In genomic region chr1:27395441-27396195, GRCh38 we compare ENCODE assay signal across 9 cellular contexts. TPM values are rescaled to one million over a fixed set of nuclear protein-coding genes. Genes with fewer than 3 reads are reported as not detected.
DNase-seq lines count a peak whose midpoint lies in the region; ATAC-seq lines count a peak whose summit lies in the region.
"Had no signal": no experiment of that assay in that cellular context is flagged by ENCODE, and none has a peak within 500 bp of the region (broad histone marks: within the 10 kb centered on the region; RNA-seq: fewer than 3 reads in every experiment).

No MANE protein-coding gene starts in this region.

- POLR2A ChIA-PET in naive thymus-derived CD8-positive, alpha-beta T cell (lab: Charles Lee), result interaction anchor here (0.6 to 6.3 kb wide), 6 partner anchors 9 to 267 kb away, joined by 3 to 65 read pairs (median 4); no protein-coding TSS in a partner anchor

- peaks cover 17 to 35% (median 21%) of the 10 kb centered on the region in 4 donors for H3K4me1 Mint-ChIP-seq in naive thymus-derived CD8-positive, alpha-beta T cell
- H3K4me1 Mint-ChIP-seq in stimulated activated memory B cell treated with anti-CD40 and anti-IgM and Interleukin-4, amounts not matched to agents 10 μg/mL and 1 μg/mL and 100 μg/mL, for 72 hours, result peaks cover 31% of the 10 kb centered on the region

- H3K27ac Mint-ChIP-seq in naive thymus-derived CD8-positive, alpha-beta T cell, result peak overlapping the region in 6 of 10 donors; percentile 37 to 80 (median 55)
- no peak overlapping the region for H3K27ac Mint-ChIP-seq in stimulated activated memory B cell treated with anti-CD40 and anti-IgM and Interleukin-4, amounts not matched to agents 10 μg/mL and 1 μg/mL and 100 μg/mL, for 72 hours

- no peaks in the 10 kb centered on the region for H3K36me3 Mint-ChIP-seq in naive thymus-derived CD8-positive, alpha-beta T cell
- H3K36me3 Mint-ChIP-seq in stimulated activated memory B cell treated with anti-CD40 and anti-IgM and Interleukin-4, amounts not matched to agents 10 μg/mL and 1 μg/mL and 100 μg/mL, for 72 hours, result no peaks in the 10 kb centered on the region

- H3K4me3 Mint-ChIP-seq in naive thymus-derived CD8-positive, alpha-beta T cell, result peak overlapping the region in 4 of 10 donors; percentile 2 to 52 (median 32)
- H3K4me3 Mint-ChIP-seq in stimulated activated memory B cell treated with anti-CD40 and anti-IgM and Interleukin-4, amounts not matched to agents 10 μg/mL and 1 μg/mL and 100 μg/mL, for 72 hours, result no peak overlapping the region

- peaks cover 0 to 3% (median 0%) of the 10 kb centered on the region in 5 donors for H3K27me3 Mint-ChIP-seq in naive thymus-derived CD8-positive, alpha-beta T cell
- no peaks in the 10 kb centered on the region for H3K27me3 Mint-ChIP-seq in stimulated activated memory B cell treated with anti-CD40 and anti-IgM and Interleukin-4, amounts not matched to agents 10 μg/mL and 1 μg/mL and 100 μg/mL, for 72 hours

- no peaks in the 10 kb centered on the region for H3K9me3 Mint-ChIP-seq in naive thymus-derived CD8-positive, alpha-beta T cell
- H3K9me3 Mint-ChIP-seq in stimulated activated memory B cell treated with anti-CD40 and anti-IgM and Interleukin-4, amounts not matched to agents 10 μg/mL and 1 μg/mL and 100 μg/mL, for 72 hours, result no peaks in the 10 kb centered on the region

- DNase-seq in D341Med (ENCODE audit: low spot score) (peak; percentile 87), NOMO-1 treated with dmso at 0.1 percent for 144 hours (lab: John Stamatoyannopoulos, UW; ENCODE audit: unreplicated experiment) (peak; percentile 53), epidermal melanocyte (ENCODE audit: insufficient read length, low spot score) (peak; percentile 56)
- peak; percentile 80 for DNase-seq in activated CD8-positive, alpha-beta memory T cell treated with anti-CD3 and anti-CD28 coated beads, Interleukin-2, amount 50 U/mL, for 4 hours
- DNase-seq in naive thymus-derived CD8-positive, alpha-beta T cell, result peak; percentile 70 to 87 (median 82)

- ATAC-seq in HG03378 (IDR thresholded peaks at IDR 0.05; ENCODE audit: unreplicated experiment) (peak; percentile 39), HG03159 (IDR thresholded peaks at IDR 0.05; ENCODE audit: unreplicated experiment) (no peak)
- ATAC-seq in naive thymus-derived CD8-positive, alpha-beta T cell, result peak; percentile 40 to 50
- peak; percentile 65 for ATAC-seq in stimulated activated memory B cell treated with anti-CD40 and anti-IgM and Interleukin-4, amounts not matched to agents 10 μg/mL and 1 μg/mL and 100 μg/mL, for 72 hours

RNA-seq across cellular contexts. Expression of gene GPR3, which starts 3.2 kb away (rescaled TPM):
- not detected for total RNA-seq in naive thymus-derived CD8-positive, alpha-beta T cell
- under 1 TPM in 2 of 3 donors, not detected in 1; 0.10 to 0.28 TPM for polyA plus RNA-seq in naive thymus-derived CD8-positive, alpha-beta T cell

RNA-seq across cellular contexts. Expression of gene CD164L2, which starts 12.5 kb away (rescaled TPM):
- not detected for total RNA-seq in naive thymus-derived CD8-positive, alpha-beta T cell
- polyA plus RNA-seq in naive thymus-derived CD8-positive, alpha-beta T cell, result under 1 TPM in 1 of 3 donors, not detected in 2; 0.17 TPM
- total RNA-seq: T-helper 2 cell treated with Interferon-gamma antibody and Interleukin-4, amounts not matched to agents 100 ng/mL and 5 ng/mL, for 36 hours had no signal

RNA-seq across cellular contexts. Expression of gene FCN3, which starts 21.0 kb away (rescaled TPM):
- total RNA-seq in naive thymus-derived CD8-positive, alpha-beta T cell, result not detected
- polyA plus RNA-seq in naive thymus-derived CD8-positive, alpha-beta T cell, result not detected
- total RNA-seq: T-helper 2 cell treated with Interferon-gamma antibody and Interleukin-4, amounts not matched to agents 100 ng/mL and 5 ng/mL, for 36 hours had no signal

RNA-seq across cellular contexts. Expression of gene MAP3K6, which starts 28.9 kb away (rescaled TPM):
- total RNA-seq in naive thymus-derived CD8-positive, alpha-beta T cell, result 10 to 100 TPM; 10.1 to 11.6 TPM
- polyA plus RNA-seq in naive thymus-derived CD8-positive, alpha-beta T cell, result 1 to 10 TPM; 1.7 to 6.0 (median 3.0) TPM

RNA-seq across cellular contexts. Expression of gene SYTL1, which starts 53.8 kb away (rescaled TPM):
- total RNA-seq in naive thymus-derived CD8-positive, alpha-beta T cell, result 100 to 1,000 TPM; 125 to 135 TPM
- 10 to 100 TPM; 74.4 to 92.3 (median 91.9) TPM for polyA plus RNA-seq in naive thymus-derived CD8-positive, alpha-beta T cell
